8 cellular contexts compared by ENCODE assay signal in genomic region chr13:46595136-46595917, GRCh38. TPM values are rescaled to one million over a fixed set of nuclear protein-coding genes. Genes with fewer than 3 reads are reported as not detected.
DNase-seq lines count a peak whose midpoint lies in the region; ATAC-seq and TF ChIP-seq lines count a peak whose summit lies in the region.

No MANE protein-coding gene starts in this region.

- DNase-seq in heart left ventricle (no peak), cardiac septum (ENCODE audit: low spot score) (no peak), RWPE2 (ENCODE audit: low spot score) (no peak), right cardiac atrium (no peak), NCI-H1105 treated with DMSO at 0.1 percent for 48 hours (lab: John Stamatoyannopoulos, UW) (no peak), NCI-H82 treated with DMSO at 0.1 percent for 48 hours (lab: John Stamatoyannopoulos, UW; ENCODE audit: unreplicated experiment) (no peak), NCI-H82 (lab: John Stamatoyannopoulos, UW) (no peak)

- ATAC-seq in heart left ventricle (peak; percentile 44 to 70 (median 54)), RWPE2 (ENCODE audit: low read depth) (peak; percentile 98), right cardiac atrium (peak; percentile 25 to 40), GM19328 (IDR thresholded peaks at IDR 0.05; ENCODE audit: unreplicated experiment) (no peak)

- H3K27me3 ChIP-seq in heart left ventricle, result no peaks in the 10 kb centered on the region
- no peaks in the 10 kb centered on the region for H3K27me3 ChIP-seq in RWPE2 (ENCODE audit: insufficient read depth, poor library complexity, severe bottlenecking)
- H3K27me3 ChIP-seq in right cardiac atrium (ENCODE audit: control insufficient read depth, insufficient read depth), result no peaks in the 10 kb centered on the region

- H3K4me1 ChIP-seq in heart left ventricle, result peaks cover 9 to 82% (median 55%) of the 10 kb centered on the region in 12 donors
- H3K4me1 ChIP-seq in RWPE2 (ENCODE audit: insufficient read depth, poor library complexity, severe bottlenecking), result peaks cover 34% of the 10 kb centered on the region
- peaks cover 14% of the 10 kb centered on the region for H3K4me1 ChIP-seq in right cardiac atrium (ENCODE audit: control insufficient read depth, insufficient read depth, low read length)

- H3K9me3 ChIP-seq in heart left ventricle (no peaks in the 10 kb centered on the region), RWPE2 (ENCODE audit: severe bottlenecking) (no peaks in the 10 kb centered on the region), right cardiac atrium (ENCODE audit: control insufficient read depth, low read length) (no peaks in the 10 kb centered on the region)

- H3K27ac ChIP-seq in heart left ventricle (peak overlapping the region in 9 of 12 donors; percentile 14 to 78 (median 32)), RWPE2 (ENCODE audit: poor library complexity, severe bottlenecking) (peak overlapping the region; percentile 77), right cardiac atrium (ENCODE audit: low read length) (peak overlapping the region; percentile 30)

- no peak overlapping the region for H3K4me3 ChIP-seq in heart left ventricle
- H3K4me3 ChIP-seq in RWPE2 (ENCODE audit: severe bottlenecking), result no peak overlapping the region
- no peak overlapping the region for H3K4me3 ChIP-seq in right cardiac atrium (ENCODE audit: low read length)

- 56 to 64% (median 61%) methylated on average over 6 of the region's 6 CpGs for WGBS in heart left ventricle, 4 donors
- WGBS in right cardiac atrium, result 67% methylated on average over 6 of the region's 6 CpGs

- TF ChIP-seq CTCF in heart left ventricle (IDR thresholded peaks at IDR 0.05) (no peak), RWPE2 (IDR thresholded peaks at IDR 0.05; ENCODE audit: poor library complexity, severe bottlenecking) (no peak)

- intact Hi-C loops in heart left ventricle (cut with DNase I), result no loop called here
- intact Hi-C loops in cardiac septum (cut with DNase I), result loop anchor here (5.0 kb wide), 1 partner anchor 43 kb away; the partner anchor contains the start of gene LRCH1
- intact Hi-C loops in right cardiac atrium (cut with DNase I), result no loop called here

- no peaks in the 10 kb centered on the region for H3K36me3 ChIP-seq in heart left ventricle
- no peaks in the 10 kb centered on the region for H3K36me3 ChIP-seq in RWPE2 (ENCODE audit: low read depth)

- no peak for TF ChIP-seq POLR2A in heart left ventricle (IDR thresholded peaks at IDR 0.05)

RNA-seq across cellular contexts. Expression of gene LRCH1, which starts 42.4 kb away (rescaled TPM):
- total RNA-seq in heart left ventricle (10 to 100 TPM in 8 of 9 donors, 1 to 10 TPM in 1; 9.8 to 20.1 (median 12.9) TPM), cardiac septum (19.3 TPM), right cardiac atrium (10 to 100 TPM; 10.1 to 11.4 (median 10.7) TPM)
- polyA plus RNA-seq in heart left ventricle (1 to 10 TPM; 4.5 to 6.4 TPM), right cardiac atrium (4.8 TPM)
